ENCODE assay signal across 1 cellular context in genomic region chr6:144264270-144265060, GRCh38.
TF ChIP-seq lines count a peak whose summit lies in the region.

No MANE protein-coding gene starts in this region.

TF ChIP-seq in HepG2, 621 proteins besides CTCF, POLR2A, EP300 and RAD21 (continued from another document and continues in another):
- TF ChIP-seq PRDM10 (CRISPR knock-in tag; IDR thresholded peaks at IDR 0.05; ENCODE audit: low read depth) (peak; percentile 81), NFKBIZ (CRISPR knock-in tag; IDR thresholded peaks at IDR 0.05) (no peak), JUND (CRISPR knock-in tag; IDR thresholded peaks at IDR 0.05) (peak; percentile 50; the same call in 1 of the 2 replicates), ZBTB26 (CRISPR knock-in tag; IDR thresholded peaks at IDR 0.05; ENCODE audit: borderline replicate concordance) (no peak), ZNF503 (CRISPR knock-in tag; IDR thresholded peaks at IDR 0.05) (0 out of 2 replicates have a peak, but pooled peaks have one; percentile 67), ETV5 (CRISPR knock-in tag; IDR thresholded peaks at IDR 0.05; ENCODE audit: borderline replicate concordance) (peak; percentile 51; the same call in 1 of the 2 replicates), ATF3 (CRISPR knock-in tag; IDR thresholded peaks at IDR 0.05) (no peak), FOXP1 (IDR thresholded peaks at IDR 0.05) (no peak), FOXP1 (CRISPR knock-in tag; IDR thresholded peaks at IDR 0.05) (0 out of 2 replicates have a peak, but pooled peaks have one; percentile 35), ZNF674 (CRISPR knock-in tag; IDR thresholded peaks at IDR 0.05; ENCODE audit: low read depth) (no peak), GLI4 (CRISPR knock-in tag; IDR thresholded peaks at IDR 0.05; ENCODE audit: borderline replicate concordance) (no peak), POLR2AphosphoS5 (IDR thresholded peaks at IDR 0.05; ENCODE audit: low read depth, low read length) (no peak), HNRNPL (IDR thresholded peaks at IDR 0.05; ENCODE audit: low read depth, low read length) (no peak), ATF5 (CRISPR knock-in tag; IDR thresholded peaks at IDR 0.05; ENCODE audit: low read depth) (no peak), FOSL1 (CRISPR knock-in tag; IDR thresholded peaks at IDR 0.05; ENCODE audit: borderline replicate concordance) (peak; percentile 73), ZFAT (CRISPR knock-in tag; conservative IDR thresholded peaks at IDR 0.05) (no peak), ZSCAN29 (CRISPR knock-in tag; conservative IDR thresholded peaks at IDR 0.05) (no peak), RCOR2 (CRISPR knock-in tag; IDR thresholded peaks at IDR 0.05) (no peak), ZNF639 (CRISPR knock-in tag; conservative IDR thresholded peaks at IDR 0.05) (no peak), ZBTB44 (CRISPR knock-in tag; IDR thresholded peaks at IDR 0.05) (no peak), ZNF614 (CRISPR knock-in tag; IDR thresholded peaks at IDR 0.05; ENCODE audit: borderline replicate concordance) (0 out of 2 replicates have a peak, but pooled peaks have one; percentile 37), BRF2 (CRISPR knock-in tag; IDR thresholded peaks at IDR 0.05) (no peak), NR1H2 (CRISPR knock-in tag; IDR thresholded peaks at IDR 0.05; ENCODE audit: borderline replicate concordance, low read depth) (no peak), ZNF879 (CRISPR knock-in tag; IDR thresholded peaks at IDR 0.05) (no peak), PCBP1 (IDR thresholded peaks at IDR 0.05; ENCODE audit: borderline replicate concordance, low read depth, low read length) (no peak), ARNTL (CRISPR knock-in tag; IDR thresholded peaks at IDR 0.05) (no peak), ZNF772 (CRISPR knock-in tag; IDR thresholded peaks at IDR 0.05) (no peak), MAFG (CRISPR knock-in tag; IDR thresholded peaks at IDR 0.05) (no peak), TAF1 (CRISPR knock-in tag; IDR thresholded peaks at IDR 0.05) (no peak), PTBP1 (IDR thresholded peaks at IDR 0.05; ENCODE audit: low read depth, low read length, poor library complexity, severe bottlenecking) (no peak), ZFY (CRISPR knock-in tag; IDR thresholded peaks at IDR 0.05) (no peak), ZNF770 (CRISPR knock-in tag; IDR thresholded peaks at IDR 0.05) (no peak), HMG20B (CRISPR knock-in tag; conservative IDR thresholded peaks at IDR 0.05) (no peak), CSRNP1 (CRISPR knock-in tag; IDR thresholded peaks at IDR 0.05) (no peak), SKI (IDR thresholded peaks at IDR 0.05; ENCODE audit: partially characterized antibody) (no peak), NFE2L1 (CRISPR knock-in tag; IDR thresholded peaks at IDR 0.05; ENCODE audit: borderline replicate concordance) (no peak), SMARCC2 (IDR thresholded peaks at IDR 0.05) (no peak), HMG20A (CRISPR knock-in tag; IDR thresholded peaks at IDR 0.05; ENCODE audit: borderline replicate concordance) (peak; percentile 50; the same call in 1 of the 2 replicates), IKZF5 (CRISPR knock-in tag; IDR thresholded peaks at IDR 0.05) (no peak; the same call in 1 of the 2 replicates), HOMEZ (CRISPR knock-in tag; IDR thresholded peaks at IDR 0.05; ENCODE audit: low read depth) (peak; percentile 86; the same call in 1 of the 2 replicates), EED (CRISPR knock-in tag; IDR thresholded peaks at IDR 0.05) (no peak), RARA (CRISPR knock-in tag; IDR thresholded peaks at IDR 0.05) (peak; percentile 25; the same call in 1 of the 2 replicates), ZNF33A (CRISPR knock-in tag; IDR thresholded peaks at IDR 0.05; ENCODE audit: borderline replicate concordance) (peak; percentile 24; the same call in 1 of the 2 replicates), ZNF329 (CRISPR knock-in tag; IDR thresholded peaks at IDR 0.05; ENCODE audit: low read depth) (no peak)
